17 cellular contexts compared by ENCODE assay signal in genomic region chr17:76873856-76874255, GRCh38. TPM values are rescaled to one million over a fixed set of nuclear protein-coding genes. Genes with fewer than 3 reads are reported as not detected.
"Had no signal": no experiment of that assay in that cellular context is flagged by ENCODE, and none has a peak within 500 bp of the region (broad histone marks: within the 10 kb centered on the region; RNA-seq: fewer than 3 reads in every experiment).

No MANE protein-coding gene starts in this region.

- H3K36me3 ChIP-seq: adrenal gland, brain microvascular endothelial cell, lower lobe of right lung, prostate gland, sigmoid colon, upper lobe of right lung had no signal

- H3K9me3 ChIP-seq: adrenal gland, lower lobe of right lung, prostate gland, sigmoid colon, upper lobe of right lung had no signal

- ATAC-seq: left cardiac atrium; lower lobe of right lung; stimulated activated naive CD8-positive, alpha-beta T cell treated with anti-CD3 and anti-CD28 coated beads, Interleukin-15, Interleukin-2, amounts not matched to agents 100 U/mL and 50 U/mL, for 24 hours; upper lobe of right lung had no signal

- DNase-seq: activated CD4-positive, alpha-beta T cell treated with anti-CD3 and anti-CD28 coated beads for 48 hours; activated CD8-positive, alpha-beta memory T cell treated with anti-CD3 and anti-CD28 coated beads for 24 hours; activated naive CD4-positive, alpha-beta T cell treated with anti-CD3 and anti-CD28 coated beads, Interleukin-2, amount 10 ng/mL, durations not matched to agents 7 days and 5 days; activated T-cell treated with anti-CD3 and anti-CD28 coated beads for 4 hours; adrenal gland; brain microvascular endothelial cell; cerebellar nuclear complex; dermis blood vessel endothelial cell; immature natural killer cell; left cardiac atrium; lower lobe of right lung; naive B cell; sigmoid colon; stimulated activated CD4-positive, alpha-beta T cell treated with anti-CD3 and anti-CD28 coated beads, Interleukin-12 subunit alpha, Interleukin-12 subunit beta, amount 100 ng/mL, for 4 hours; stimulated activated naive CD8-positive, alpha-beta T cell treated with anti-CD3 and anti-CD28 coated beads, Interleukin-15, Interleukin-2, amounts not matched to agents 100 U/mL and 50 U/mL, for 24 hours; upper lobe of right lung had no signal

- H3K27ac ChIP-seq: adrenal gland, brain microvascular endothelial cell, lower lobe of right lung, prostate gland, sigmoid colon, upper lobe of right lung had no signal

- H3K4me1 ChIP-seq: adrenal gland, lower lobe of right lung, prostate gland had no signal

- H3K4me3 ChIP-seq: adrenal gland, lower lobe of right lung, prostate gland, sigmoid colon, upper lobe of right lung had no signal

RNA-seq across cellular contexts. Expression of gene MGAT5B, which starts 5.7 kb away (rescaled TPM):
- polyA plus RNA-seq: immature natural killer cell had no signal
